Comparison of ENCODE assay signal across 8 cellular contexts in genomic region chr10:79274279-79275104, GRCh38.
DNase-seq lines count a peak whose midpoint lies in the region; ATAC-seq and TF ChIP-seq lines count a peak whose summit lies in the region.

No MANE protein-coding gene starts in this region.

- ATAC-seq in GM21381 (IDR thresholded peaks at IDR 0.05; ENCODE audit: unreplicated experiment) (no peak), HG02798 (IDR thresholded peaks at IDR 0.05; ENCODE audit: poor library complexity, unreplicated experiment) (no peak), HG03565 (IDR thresholded peaks at IDR 0.05; ENCODE audit: unreplicated experiment) (no peak)

- CTCF ChIA-PET in Caco-2 (lab: Charles Lee) = no interaction called here

- H3K27me3 Mint-ChIP-seq in Caco-2 (ENCODE audit: insufficient read depth, unreplicated experiment) = no peaks in the 10 kb centered on the region

- H3K4me1 Mint-ChIP-seq in Caco-2 (ENCODE audit: low read depth, unreplicated experiment) = peaks cover 5% of the 10 kb centered on the region

- peak overlapping the region; percentile 53 for H3K27ac Mint-ChIP-seq in Caco-2 (ENCODE audit: unreplicated experiment)

- peak; percentile 38 to 46 for DNase-seq in Caco-2
- DNase-seq in SKM-1 treated with dmso at 0.1 percent for 144 hours (lab: John Stamatoyannopoulos, UW; ENCODE audit: unreplicated experiment) = peak; percentile 50
- peak; percentile 97 for DNase-seq in globus pallidus (ENCODE audit: low spot score)
- DNase-seq in pons (ENCODE audit: low spot score) = peak; percentile 97
- no peak for DNase-seq in activated CD4-positive, alpha-beta T cell treated with anti-CD3 and anti-CD28 coated beads, Interleukin-2, amount 50 U/mL, for 1 hour

- H3K27me3 ChIP-seq in Caco-2 (replicated peaks; ENCODE audit: control insufficient read depth, insufficient read depth, low read length) = no peaks in the 10 kb centered on the region

- no peak for TF ChIP-seq CTCF in Caco-2 (IDR thresholded peaks at IDR 0.05; ENCODE audit: insufficient read depth in 1 of 2, low read depth in 1 of 2, low read length in 1 of 2, severe bottlenecking in 1 of 2, unreplicated experiment in 1 of 2)

- no peaks in the 10 kb centered on the region for H3K9me3 ChIP-seq in Caco-2

- BruUV-seq in Caco-2 (replicated peaks; lab: Mats Ljungman, UMichigan) = no TSS peak

- POLR2A ChIA-PET in Caco-2 (lab: Charles Lee) = no interaction called here

- intact Hi-C loops in Caco-2 (cut with micrococcal nuclease; ENCODE audit: unreplicated experiment) = no loop called here

- H3K4me3 ChIP-seq in Caco-2 (ENCODE audit: low read depth, low read length) = no peak overlapping the region

- H3K4me3 Mint-ChIP-seq in Caco-2 (ENCODE audit: unreplicated experiment) = no peak overlapping the region

- peaks cover 1% of the 10 kb centered on the region for H3K36me3 ChIP-seq in Caco-2 (ENCODE audit: control insufficient read depth, insufficient read depth, low read length)

- peaks cover 33% of the 10 kb centered on the region for H3K36me3 Mint-ChIP-seq in Caco-2 (ENCODE audit: insufficient read depth, unreplicated experiment)

- no peaks in the 10 kb centered on the region for H3K4me1 ChIP-seq in Caco-2

- no peaks in the 10 kb centered on the region for H3K9me3 Mint-ChIP-seq in Caco-2 (ENCODE audit: unreplicated experiment)
